ENCODE assay signal across 1 cellular context in genomic region chr2:74199275-74199701, GRCh38.
TF ChIP-seq lines count a peak whose summit lies in the region.

No MANE protein-coding gene starts in this region.

TF ChIP-seq in WTC11, 78 proteins besides CTCF, POLR2A, EP300 and RAD21 (continued from another document):
- TF ChIP-seq, protein P1, sequence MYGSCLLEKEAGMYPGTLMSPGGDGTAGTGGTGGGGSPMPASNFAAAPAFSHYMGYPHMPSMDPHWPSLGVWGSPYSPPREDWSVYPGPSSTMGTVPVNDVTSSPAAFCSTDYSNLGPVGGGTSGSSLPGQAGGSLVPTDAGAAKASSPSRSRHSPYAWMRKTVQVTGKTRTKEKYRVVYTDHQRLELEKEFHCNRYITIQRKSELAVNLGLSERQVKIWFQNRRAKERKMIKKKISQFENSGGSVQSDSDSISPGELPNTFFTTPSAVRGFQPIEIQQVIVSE (CRISPR knock-in tag; IDR thresholded peaks at IDR 0.05; ENCODE audit: borderline replicate concordance): no peak
- TF ChIP-seq HMGA2 (CRISPR knock-in tag; IDR thresholded peaks at IDR 0.05) (no peak), ATF3 (CRISPR knock-in tag; conservative IDR thresholded peaks at IDR 0.05) (no peak; the same call in 1 of the 2 replicates), ZNF121 (CRISPR knock-in tag; IDR thresholded peaks at IDR 0.05) (no peak)
